ENCODE assay signal across 21 cellular contexts in the genomic region with DNA sequence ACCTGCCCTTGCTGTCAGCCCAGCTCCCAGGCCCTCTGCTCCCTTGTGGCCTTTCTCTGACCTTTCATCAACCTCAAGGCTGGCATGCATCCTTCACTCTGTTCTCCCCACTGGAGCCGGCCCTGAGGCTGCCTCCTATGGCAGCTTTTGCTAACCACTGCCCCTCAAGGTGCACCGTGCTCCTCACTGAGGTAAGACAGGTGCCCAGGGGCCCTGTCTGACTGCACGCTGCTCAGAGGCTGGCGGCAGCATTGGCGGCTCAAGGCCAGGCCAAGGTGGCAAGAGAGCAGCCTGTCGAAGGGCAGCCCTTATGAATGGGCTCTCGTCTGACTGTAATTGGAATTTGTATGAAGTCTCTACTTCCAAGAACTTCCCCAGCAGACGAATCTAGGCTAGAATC.
"Had no signal": no experiment of that assay in that cellular context is flagged by ENCODE, and none has a peak within 500 bp of the region (broad histone marks: within the 10 kb centered on the region; RNA-seq: fewer than 3 reads in every experiment).

No MANE protein-coding gene starts in this region.

- ATAC-seq: gastrocnemius medialis, heart right ventricle, left cardiac atrium, left lung, left ventricle myocardium superior, lower lobe of right lung, mucosa of descending colon had no signal

- H3K4me3 ChIP-seq: coronary artery, dorsolateral prefrontal cortex, esophagus squamous epithelium, gastrocnemius medialis, heart right ventricle, left lung, lower lobe of right lung, mucosa of descending colon had no signal

- H3K27ac ChIP-seq: coronary artery, dorsolateral prefrontal cortex, esophagus squamous epithelium, gastrocnemius medialis, heart right ventricle, left lung, lower lobe of right lung had no signal

- H3K4me1 Mint-ChIP-seq: mesothelial cell of epicardium, naive B cell had no signal

- H3K27me3 ChIP-seq: esophagus squamous epithelium, gastrocnemius medialis, left lung had no signal

- H3K36me3 ChIP-seq: esophagus squamous epithelium, gastrocnemius medialis, heart right ventricle, left lung, lower lobe of right lung had no signal

- H3K27ac Mint-ChIP-seq: mesothelial cell of epicardium had no signal

- H3K36me3 Mint-ChIP-seq: mesothelial cell of epicardium had no signal

- DNase-seq: dermis blood vessel endothelial cell; dorsolateral prefrontal cortex; effector CD4-positive, alpha-beta T cell; effector memory CD4-positive, alpha-beta T cell; esophagus squamous epithelium; foreskin fibroblast; foreskin melanocyte; gastrocnemius medialis; glutamatergic neuron; head of caudate nucleus; heart right ventricle; hippocampal formation; left cardiac atrium; left lung; left ventricle myocardium superior; lower lobe of right lung; mesenchymal stem cell; mucosa of descending colon; naive B cell had no signal

- H3K4me3 Mint-ChIP-seq: mesothelial cell of epicardium, naive B cell had no signal

- H3K9me3 ChIP-seq: gastrocnemius medialis, lower lobe of right lung had no signal

- H3K27me3 Mint-ChIP-seq: naive B cell had no signal
